ENCODE assay signal across 11 cellular contexts in the genomic region with DNA sequence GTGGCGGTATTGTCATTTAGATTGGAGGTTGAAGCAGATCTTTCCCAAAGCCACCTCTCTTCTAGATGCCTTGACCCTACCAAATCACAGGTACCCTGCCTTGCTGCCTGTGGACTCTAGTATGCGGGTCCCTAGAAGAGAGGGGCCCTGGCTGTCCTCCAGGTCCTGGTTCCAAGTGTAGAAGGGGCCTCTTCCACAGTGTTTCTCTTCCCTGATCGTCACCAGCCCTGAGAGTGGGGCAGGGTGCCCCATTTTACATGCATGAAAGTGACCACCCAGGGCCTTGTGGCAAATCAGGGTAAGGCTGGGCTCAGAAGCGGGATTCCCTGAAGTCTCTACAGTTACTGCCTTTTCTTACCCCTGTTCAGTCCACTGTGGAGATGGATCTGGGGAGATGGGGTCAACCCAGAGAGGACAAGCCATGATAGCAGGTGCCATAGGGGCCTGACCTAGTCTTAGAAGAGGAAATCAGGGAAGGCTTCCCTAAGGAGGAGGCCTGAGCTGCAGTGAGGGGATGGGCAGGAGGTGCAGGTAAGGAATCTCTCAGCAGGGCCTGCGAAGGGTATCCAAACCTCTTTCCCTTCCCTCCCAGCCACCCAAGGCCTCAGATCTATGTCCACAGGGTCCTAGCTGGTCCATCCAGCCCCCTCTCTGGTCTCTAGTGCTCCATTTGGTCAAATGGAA. TPM values are rescaled to one million over a fixed set of nuclear protein-coding genes. Genes with fewer than 3 reads are reported as not detected.
A peak's percentile ranks its signal among the peaks of the same experiment; 100 is the strongest.
DNase-seq lines count a peak whose midpoint lies in the region; ATAC-seq and TF ChIP-seq lines count a peak whose summit lies in the region.
"Had no signal": no experiment of that assay in that cellular context is flagged by ENCODE, and none has a peak within 500 bp of the region (broad histone marks: within the 10 kb centered on the region; RNA-seq: fewer than 3 reads in every experiment).

No MANE protein-coding gene starts in this region.

- H3K9me3 ChIP-seq in ascending aorta (no peaks in the 10 kb centered on the region), transverse colon (no peaks in the 10 kb centered on the region)
- H3K9me3 ChIP-seq: neutrophil had no signal

- TF ChIP-seq POLR2A in transverse colon (IDR thresholded peaks at IDR 0.05): no peak

- no peaks in the 10 kb centered on the region for H3K9me3 Mint-ChIP-seq in activated naive CD4-positive, alpha-beta T cell treated with anti-CD3 and anti-CD28 coated beads for 36 hours
- no peaks in the 10 kb centered on the region for H3K9me3 Mint-ChIP-seq in mesothelial cell of epicardium

- WGBS in transverse colon (ENCODE audit: low coverage in 1 of 2), 2 donors: 86 to 97% methylated on average over 2 to 5 of the region's 5 CpGs

- H3K27me3 ChIP-seq in ascending aorta (no peaks in the 10 kb centered on the region), transverse colon (peaks cover 12% of the 10 kb centered on the region)

- H3K27ac Mint-ChIP-seq in activated naive CD4-positive, alpha-beta T cell treated with anti-CD3 and anti-CD28 coated beads for 36 hours: no peak overlapping the region
- H3K27ac Mint-ChIP-seq in mesothelial cell of epicardium: no peak overlapping the region

- no peaks in the 10 kb centered on the region for H3K36me3 ChIP-seq in ascending aorta
- no peaks in the 10 kb centered on the region for H3K36me3 ChIP-seq in transverse colon
- H3K36me3 ChIP-seq: neutrophil had no signal

- intact Hi-C loops in activated naive CD4-positive, alpha-beta T cell treated with anti-CD3 and anti-CD28 coated beads for 36 hours (cut with micrococcal nuclease): no loop called here
- intact Hi-C loops in ascending aorta (cut with DNase I) (loop anchor here (1.0 to 5.0 kb wide), 5 partner anchors 59 to 434 kb away; partner anchors contain the start of genes EMSY, GVQW3 and THAP12), transverse colon (cut with DNase I; ENCODE audit: low total_unique reads) (loop anchor here (10.0 kb wide), 1 partner anchor 117 kb away; no protein-coding TSS in a partner anchor)

- peak overlapping the region; percentile 83 to 91 for H3K27ac ChIP-seq in ascending aorta
- peak overlapping the region; percentile 9 to 75 (median 57) for H3K27ac ChIP-seq in transverse colon
- H3K27ac ChIP-seq: epithelial cell of prostate, neutrophil had no signal

- ATAC-seq in HG02678 (IDR thresholded peaks at IDR 0.05; ENCODE audit: unreplicated experiment) (no peak), GM18873 (IDR thresholded peaks at IDR 0.05; ENCODE audit: low FRiP score, unreplicated experiment) (no peak)

- H3K36me3 Mint-ChIP-seq in activated naive CD4-positive, alpha-beta T cell treated with anti-CD3 and anti-CD28 coated beads for 36 hours (ENCODE audit: low read depth): no peaks in the 10 kb centered on the region
- no peaks in the 10 kb centered on the region for H3K36me3 Mint-ChIP-seq in mesothelial cell of epicardium

- in situ Hi-C loops in transverse colon (cut with MboI; ENCODE audit: low pct_ligation_motif_present in 1 of 4, low pct_unique_long_range_greater_than_20kb in 1 of 4, low sequenced_read_pairs in 3 of 4): no loop called here

- TF ChIP-seq CTCF in ascending aorta (IDR thresholded peaks at IDR 0.05) (no peak), mesothelial cell of epicardium (IDR thresholded peaks at IDR 0.05; ENCODE audit: unreplicated experiment) (no peak), transverse colon (IDR thresholded peaks at IDR 0.05) (no peak)

- peak overlapping the region; percentile 13 for H3K4me3 Mint-ChIP-seq in activated naive CD4-positive, alpha-beta T cell treated with anti-CD3 and anti-CD28 coated beads for 36 hours
- peak overlapping the region; percentile 56 for H3K4me3 Mint-ChIP-seq in mesothelial cell of epicardium

- H3K4me1 ChIP-seq in ascending aorta: peaks cover 13 to 22% of the 10 kb centered on the region in 2 donors
- peaks cover 6 to 27% (median 24%) of the 10 kb centered on the region in 4 donors for H3K4me1 ChIP-seq in transverse colon

- CTCF ChIA-PET in activated naive CD4-positive, alpha-beta T cell treated with anti-CD3 and anti-CD28 coated beads for 36 hours (lab: Charles Lee): interaction anchor here (1.1 to 1.8 kb wide), 2 partner anchors 10 to 14 kb away, joined by 4 read pairs; no protein-coding TSS in a partner anchor

- H3K4me3 ChIP-seq in ascending aorta: peak overlapping the region in 1 of 2 donors; percentile 95
- no peak overlapping the region for H3K4me3 ChIP-seq in transverse colon

- no peak for DNase-seq in activated naive CD4-positive, alpha-beta T cell treated with anti-CD3 and anti-CD28 coated beads for 36 hours
- DNase-seq in activated naive CD4-positive, alpha-beta T cell (lab: John Stamatoyannopoulos, UW): no peak
- no peak for DNase-seq in ascending aorta (ENCODE audit: low spot score in 2 of 2)
- no peak for DNase-seq in mesothelial cell of epicardium (ENCODE audit: low spot score in 2 of 2, unreplicated experiment in 2 of 2)
- DNase-seq in transverse colon: no peak
- DNase-seq in pons (ENCODE audit: low spot score): no peak
- DNase-seq: NCI-H2107 had no signal

- H3K4me1 Mint-ChIP-seq in activated naive CD4-positive, alpha-beta T cell treated with anti-CD3 and anti-CD28 coated beads for 36 hours (ENCODE audit: low read depth): peaks cover 14% of the 10 kb centered on the region
- H3K4me1 Mint-ChIP-seq in mesothelial cell of epicardium: peaks cover 14% of the 10 kb centered on the region

- TF ChIP-seq EP300 in transverse colon (IDR thresholded peaks at IDR 0.05; ENCODE audit: low read depth): no peak

- H3K27me3 Mint-ChIP-seq in activated naive CD4-positive, alpha-beta T cell treated with anti-CD3 and anti-CD28 coated beads for 36 hours (ENCODE audit: low read depth): peaks cover 31% of the 10 kb centered on the region
- H3K27me3 Mint-ChIP-seq in mesothelial cell of epicardium (ENCODE audit: low read depth): peaks cover 11% of the 10 kb centered on the region

RNA-seq across cellular contexts. Expression of gene LRRC32, which starts 1.2 kb away (rescaled TPM):
- total RNA-seq in activated naive CD4-positive, alpha-beta T cell treated with anti-CD3 and anti-CD28 coated beads for 36 hours: 1 to 10 TPM; 2.5 to 3.0 TPM
- total RNA-seq in ascending aorta (280 TPM), mesothelial cell of epicardium (37.9 to 44.4 TPM (median 43.2 TPM) in 3 replicates), transverse colon (10 to 100 TPM in 1 of 4 donors, 1 to 10 TPM in 3; 5.1 to 11.5 (median 9.1) TPM)
